In genomic region chr5:3564827-3565560, GRCh38 we compare ENCODE assay signal across 21 cellular contexts. TPM values are rescaled to one million over a fixed set of nuclear protein-coding genes. Genes with fewer than 3 reads are reported as not detected.
"Had no signal": no experiment of that assay in that cellular context is flagged by ENCODE, and none has a peak within 500 bp of the region (broad histone marks: within the 10 kb centered on the region; RNA-seq: fewer than 3 reads in every experiment).

No MANE protein-coding gene starts in this region.

- H3K4me3 Mint-ChIP-seq: activated naive CD8-positive, alpha-beta T cell treated with anti-CD3 and anti-CD28 coated beads, Interleukin-2, amount 10 ng/mL, durations not matched to agents 7 days and 5 days; central memory CD8-positive, alpha-beta T cell had no signal

- DNase-seq: activated CD4-positive, alpha-beta T cell treated with anti-CD3 and anti-CD28 coated beads, Interleukin-2, amount 50 U/mL, for 48 hours; activated naive CD4-positive, alpha-beta T cell treated with Interleukin-2 at 50 U/mL for 16 hours; activated naive CD8-positive, alpha-beta T cell treated with anti-CD3 and anti-CD28 coated beads, Interleukin-2, amount 10 ng/mL, durations not matched to agents 7 days and 5 days; activated T-cell treated with anti-CD3 and anti-CD28 coated beads, Interleukin-2, amount 50 U/mL, for 48 hours; amniotic stem cell; dorsolateral prefrontal cortex; glutamatergic neuron; mesendoderm; mucosa of descending colon; small intestine; stimulated activated CD4-positive, alpha-beta T cell treated with anti-CD3 and anti-CD28 coated beads, Interleukin-4, amount 100 ng/mL, for 1 hour; stimulated activated naive CD4-positive, alpha-beta T cell; T-helper 9 cell; upper lobe of left lung had no signal

- H3K27ac ChIP-seq: breast epithelium, dorsolateral prefrontal cortex, esophagus muscularis mucosa, hepatocyte, upper lobe of left lung had no signal

- H3K4me3 ChIP-seq: breast epithelium, dorsolateral prefrontal cortex, esophagus muscularis mucosa, hepatocyte, mucosa of descending colon, upper lobe of left lung had no signal

- H3K27me3 Mint-ChIP-seq: activated naive CD8-positive, alpha-beta T cell treated with anti-CD3 and anti-CD28 coated beads, Interleukin-2, amount 10 ng/mL, durations not matched to agents 7 days and 5 days; central memory CD8-positive, alpha-beta T cell had no signal

- H3K4me2 ChIP-seq: hepatocyte had no signal

- H3K36me3 ChIP-seq: breast epithelium, esophagus muscularis mucosa, upper lobe of left lung had no signal

- H3K4me1 ChIP-seq: breast epithelium, esophagus muscularis mucosa, upper lobe of left lung had no signal

- H3K36me3 Mint-ChIP-seq: activated naive CD8-positive, alpha-beta T cell treated with anti-CD3 and anti-CD28 coated beads, Interleukin-2, amount 10 ng/mL, durations not matched to agents 7 days and 5 days had no signal

- ATAC-seq: mucosa of descending colon, sciatic nerve had no signal

- H3K27ac Mint-ChIP-seq: activated naive CD8-positive, alpha-beta T cell treated with anti-CD3 and anti-CD28 coated beads, Interleukin-2, amount 10 ng/mL, durations not matched to agents 7 days and 5 days had no signal

- H3K79me2 ChIP-seq: hepatocyte had no signal

- H2AFZ ChIP-seq: hepatocyte had no signal

- H3K9me3 ChIP-seq: mucosa of descending colon, upper lobe of left lung had no signal

- H3K4me1 Mint-ChIP-seq: activated naive CD8-positive, alpha-beta T cell treated with anti-CD3 and anti-CD28 coated beads, Interleukin-2, amount 10 ng/mL, durations not matched to agents 7 days and 5 days; central memory CD8-positive, alpha-beta T cell had no signal

- H3K27me3 ChIP-seq: breast epithelium, upper lobe of left lung had no signal

RNA-seq across cellular contexts. Expression of gene IRX1, which starts 30.6 kb away (rescaled TPM):
- total RNA-seq: activated CD8-positive, alpha-beta memory T cell treated with anti-CD3 and anti-CD28 coated beads for 36 hours; activated naive CD8-positive, alpha-beta T cell treated with anti-CD3 and anti-CD28 coated beads, Interleukin-2, amount 10 ng/mL, durations not matched to agents 7 days and 5 days; mucosa of descending colon; T-helper 1 cell treated with Interleukin-12 subunit alpha and Interleukin-12 subunit beta and Interleukin-4 antibody, amounts not matched to agents 30 ng/mL and 1 ng/mL, for 36 hours had no signal
